16 cellular contexts compared by ENCODE assay signal in the genomic region with DNA sequence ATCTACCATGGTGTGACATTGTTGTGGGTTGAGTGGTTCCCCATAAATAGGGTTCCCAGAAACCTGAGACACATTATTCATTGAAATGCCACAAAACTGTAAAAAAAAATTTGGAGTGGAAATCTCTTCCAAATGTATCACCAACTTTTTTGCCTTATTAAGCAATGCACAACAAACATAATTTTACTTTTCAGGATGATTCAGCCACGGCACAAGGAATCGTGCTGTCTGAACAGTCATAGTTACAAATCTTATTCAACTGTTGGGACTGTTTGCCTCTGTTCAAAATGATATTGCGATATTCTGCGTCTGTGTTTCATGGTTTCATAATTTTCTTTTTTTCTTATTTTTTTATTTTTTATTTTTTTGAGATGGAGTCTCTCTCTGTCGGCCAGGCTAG.
"Had no signal": no experiment of that assay in that cellular context is flagged by ENCODE, and none has a peak within 500 bp of the region (broad histone marks: within the 10 kb centered on the region; RNA-seq: fewer than 3 reads in every experiment).

No MANE protein-coding gene starts in this region.

- H3K4me3 ChIP-seq: coronary artery, heart left ventricle, psoas muscle, skin epidermis, stomach had no signal

- DNase-seq: effector CD4-positive, alpha-beta T cell; endodermal cell; erythroblast; heart left ventricle; hippocampal formation; left colon; mesendoderm; naive B cell; nephron progenitor cell; psoas muscle; retina; stimulated activated CD4-positive, alpha-beta T cell treated with anti-CD3 and anti-CD28 coated beads, Interleukin-12 subunit alpha, Interleukin-12 subunit beta, amount 100 ng/mL, for 4 hours; stimulated activated naive CD4-positive, alpha-beta T cell; stomach had no signal
